ENCODE assay signal across 23 cellular contexts in the genomic region with DNA sequence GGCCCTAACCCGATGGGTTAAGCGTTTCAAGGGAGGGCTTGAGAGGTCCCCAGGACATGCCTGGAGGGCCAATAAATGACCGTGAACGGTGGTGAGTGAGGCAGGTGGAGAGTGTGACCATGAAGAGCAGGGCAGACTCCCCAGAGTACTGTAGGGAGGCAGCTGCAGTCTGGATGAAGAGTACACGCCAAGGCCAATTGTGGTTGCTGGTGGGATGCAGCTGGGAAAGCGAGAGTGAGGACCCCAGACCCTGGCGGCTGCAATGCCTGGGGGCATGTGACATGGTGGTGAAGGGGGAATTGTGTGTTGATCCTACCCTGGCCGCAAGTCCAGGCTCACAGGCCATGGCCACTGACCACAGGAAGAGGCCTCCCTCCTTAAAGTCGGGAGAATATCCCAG.
DNase-seq lines count a peak whose midpoint lies in the region; ATAC-seq and TF ChIP-seq lines count a peak whose summit lies in the region.
"Had no signal": no experiment of that assay in that cellular context is flagged by ENCODE, and none has a peak within 500 bp of the region (broad histone marks: within the 10 kb centered on the region; RNA-seq: fewer than 3 reads in every experiment).

No MANE protein-coding gene starts in this region.

- DNase-seq in GM23338 (ENCODE audit: low spot score) (no peak), PC-9 (no peak), mammary epithelial cell (no peak), T1000 (lab: John Stamatoyannopoulos, UW) (no peak), NCI-H1417 (lab: John Stamatoyannopoulos, UW) (no peak)
- no peak for DNase-seq in stimulated activated CD4-positive, alpha-beta T cell treated with anti-CD3 and anti-CD28 coated beads, Interleukin-4, amount 100 ng/mL, for 1 hour
- DNase-seq: Calu3; CD8-positive, alpha-beta memory T cell; DMS153; MM.1S; NCI-H1048; NCI-H1436; NCI-H187 treated with DMSO at 0.1 percent for 48 hours; NCI-H2107; NCI-H2227 treated with DMSO at 0.1 percent for 48 hours; NCI-H510A; NCI-H748 treated with DMSO at 0.1 percent for 48 hours; Peyer's patch; Right ventricle myocardium superior had no signal

- no peaks in the 10 kb centered on the region for H3K9me2 ChIP-seq in GM23338 (ENCODE audit: insufficient read depth)
- no peaks in the 10 kb centered on the region for H3K9me2 ChIP-seq in PC-9 (ENCODE audit: insufficient read depth)

- no peaks in the 10 kb centered on the region for H3K4me1 ChIP-seq in GM23338 (ENCODE audit: insufficient read depth)
- H3K4me1 ChIP-seq in PC-9 (replicated peaks; ENCODE audit: insufficient read depth) = peaks cover 9% of the 10 kb centered on the region
- peaks cover 9% of the 10 kb centered on the region for H3K4me1 ChIP-seq in mammary epithelial cell (ENCODE audit: insufficient read depth, low read length)
- H3K4me1 ChIP-seq in mesodermal cell (ENCODE audit: control insufficient read depth, insufficient read depth, low read length, poor library complexity, severe bottlenecking) = peaks cover 3% of the 10 kb centered on the region
- H3K4me1 ChIP-seq: HAP-1 had no signal

- WGBS in mammary epithelial cell (ENCODE audit: low coverage, missing lambda C conversion rate) = 80% methylated on average over 9 of the region's 9 CpGs
- 95 to 96% methylated on average over 7 to 8 of the region's 9 CpGs for WGBS in mesodermal cell (ENCODE audit: insufficient coverage in 2 of 2), 2 experiments

- no peaks in the 10 kb centered on the region for H3K36me3 Mint-ChIP-seq in GM23338 (ENCODE audit: low read depth)
- H3K36me3 Mint-ChIP-seq: CD8-positive, alpha-beta memory T cell had no signal

- intact Hi-C loops in PC-9 (cut with micrococcal nuclease; ENCODE audit: unreplicated experiment) = no loop called here
- intact Hi-C loops in mammary epithelial cell (cut with micrococcal nuclease) = loop anchor here (1.0 kb wide), 1 partner anchor 128 kb away; no protein-coding TSS in a partner anchor

- H4K20me1 ChIP-seq in GM23338 (replicated peaks; ENCODE audit: insufficient read depth) (no peaks in the 10 kb centered on the region), PC-9 (ENCODE audit: insufficient read depth) (no peaks in the 10 kb centered on the region), mammary epithelial cell (ENCODE audit: insufficient read depth, low read length) (no peaks in the 10 kb centered on the region)

- CTCF ChIA-PET in PC-9 (lab: Charles Lee) (no interaction called here), mammary epithelial cell (lab: Charles Lee; ENCODE audit: low non-redundant PET) (no interaction called here)

- no peak overlapping the region for H3K27ac Mint-ChIP-seq in GM23338
- H3K27ac Mint-ChIP-seq: CD8-positive, alpha-beta memory T cell had no signal

- H3K79me2 ChIP-seq in GM23338 (replicated peaks; ENCODE audit: insufficient read depth) (no peaks in the 10 kb centered on the region), PC-9 (ENCODE audit: low read depth) (no peaks in the 10 kb centered on the region), mammary epithelial cell (ENCODE audit: insufficient read depth, low read length) (no peaks in the 10 kb centered on the region)

- POLR2A ChIA-PET in PC-9 (lab: Charles Lee; ENCODE audit: unreplicated experiment) = no interaction called here

- H3K27me3 Mint-ChIP-seq in GM23338 (ENCODE audit: insufficient read depth, low read depth, poor library complexity) = peaks cover 7% of the 10 kb centered on the region
- H3K27me3 Mint-ChIP-seq: CD8-positive, alpha-beta memory T cell had no signal

- H3K36me3 ChIP-seq in GM23338 (ENCODE audit: insufficient read depth) (no peaks in the 10 kb centered on the region), PC-9 (ENCODE audit: low read depth) (no peaks in the 10 kb centered on the region), mammary epithelial cell (ENCODE audit: insufficient read depth, low read length) (no peaks in the 10 kb centered on the region), mesodermal cell (ENCODE audit: control insufficient read depth, insufficient read depth, low read length) (no peaks in the 10 kb centered on the region)
- H3K36me3 ChIP-seq: HAP-1, Peyer's patch had no signal

- H3K9me3 ChIP-seq in PC-9 (ENCODE audit: insufficient read depth, low read depth) (no peaks in the 10 kb centered on the region), mammary epithelial cell (replicated peaks; ENCODE audit: insufficient read depth, low read length) (no peaks in the 10 kb centered on the region), mesodermal cell (ENCODE audit: control insufficient read depth, low read length) (no peaks in the 10 kb centered on the region)
- H3K9me3 ChIP-seq: HAP-1, Peyer's patch had no signal

- dilution Hi-C loops in mammary epithelial cell (cut with HindIII; ENCODE audit: low sequenced_read_pairs) = loop anchor here (5.0 to 10.0 kb wide), 2 partner anchors 63 to 130 kb away; no protein-coding TSS in a partner anchor

- BruUV-seq in PC-9 (replicated peaks; lab: Mats Ljungman, UMichigan) (no TSS peak), mammary epithelial cell (replicated peaks; lab: Mats Ljungman, UMichigan) (no TSS peak)

- in situ Hi-C loops in mammary epithelial cell (cut with MboI; ENCODE audit: low sequenced_read_pairs in 2 of 2) = loop anchor here in 1 of 2 donors (5.0 kb wide), 1 partner anchor 63 kb away; no protein-coding TSS in a partner anchor

- H3K27ac ChIP-seq in GM23338 (ENCODE audit: low read depth) (no peak overlapping the region), PC-9 (no peak overlapping the region), mammary epithelial cell (ENCODE audit: insufficient read depth, low read depth, low read length) (peak overlapping the region; percentile 21), mesodermal cell (ENCODE audit: low read depth, low read length, severe bottlenecking) (peak overlapping the region; percentile 10)
- H3K27ac ChIP-seq: C4-2B, Peyer's patch had no signal

- no peaks in the 10 kb centered on the region; the same call in 2 of the 3 replicates for H3K4me1 Mint-ChIP-seq in GM23338
- H3K4me1 Mint-ChIP-seq: CD8-positive, alpha-beta memory T cell had no signal

- TF ChIP-seq CTCF in GM23338 (conservative IDR thresholded peaks at IDR 0.05; ENCODE audit: low read depth in 2 of 2) (no peak), PC-9 (conservative IDR thresholded peaks at IDR 0.05) (no peak), mammary epithelial cell (conservative IDR thresholded peaks at IDR 0.05 in 1 of 2, IDR thresholded peaks at IDR 0.05 in 1 of 2; ENCODE audit: extremely low read depth in 1 of 2, insufficient read depth in 1 of 2, low read depth in 1 of 2, low read length in 2 of 2) (no peak)

- H3K27me3 ChIP-seq in GM23338 (ENCODE audit: insufficient read depth) (no peaks in the 10 kb centered on the region), PC-9 (ENCODE audit: insufficient read depth, low read depth) (no peaks in the 10 kb centered on the region), mammary epithelial cell (ENCODE audit: insufficient read depth, low read length) (no peaks in the 10 kb centered on the region)
- H3K27me3 ChIP-seq: Peyer's patch had no signal

- H3K4me2 ChIP-seq in GM23338 = no peak overlapping the region
- peak overlapping the region; percentile 38 for H3K4me2 ChIP-seq in PC-9
- H3K4me2 ChIP-seq in mammary epithelial cell (ENCODE audit: insufficient read depth, low read depth, low read length) = no peak overlapping the region

- no peak overlapping the region for H3K4me3 Mint-ChIP-seq in GM23338
- H3K4me3 Mint-ChIP-seq: CD8-positive, alpha-beta memory T cell had no signal

- 0 out of 2 replicates have a peak overlapping the region, but pooled peaks have one; percentile 47 for H2AFZ ChIP-seq in GM23338
- H2AFZ ChIP-seq in PC-9 = no peak overlapping the region
- peak overlapping the region; percentile 36 for H2AFZ ChIP-seq in mammary epithelial cell (ENCODE audit: low read depth, low read length)

- H3K4me3 ChIP-seq in GM23338 (no peak overlapping the region), PC-9 (no peak overlapping the region), mammary epithelial cell (replicated peaks in 1 of 3; ENCODE audit: insufficient read depth in 1 of 3, low read depth in 2 of 3, low read length in 3 of 3) (no peak overlapping the region), mesodermal cell (ENCODE audit: extremely low read depth, insufficient read depth, low read length, poor library complexity, severe bottlenecking) (no peak overlapping the region)
- H3K4me3 ChIP-seq: HAP-1, K562, Peyer's patch had no signal

- H3F3A ChIP-seq in GM23338 (replicated peaks; ENCODE audit: low read depth) = no peaks in the 10 kb centered on the region
- peaks cover 14% of the 10 kb centered on the region for H3F3A ChIP-seq in PC-9 (ENCODE audit: insufficient read depth, low read depth)

- H3K9ac ChIP-seq in mammary epithelial cell (ENCODE audit: insufficient read depth, low read length) = no peak overlapping the region

- H3K9me3 Mint-ChIP-seq in GM23338 = no peaks in the 10 kb centered on the region; the same call in 2 of the 3 replicates
- H3K9me3 Mint-ChIP-seq: CD8-positive, alpha-beta memory T cell had no signal

- ATAC-seq in GM23338 = no peak
- ATAC-seq: K562 had no signal

TF ChIP-seq in GM23338, 12 proteins besides CTCF, POLR2A, EP300 and RAD21 (continues in another document):
- TF ChIP-seq, protein P1, sequence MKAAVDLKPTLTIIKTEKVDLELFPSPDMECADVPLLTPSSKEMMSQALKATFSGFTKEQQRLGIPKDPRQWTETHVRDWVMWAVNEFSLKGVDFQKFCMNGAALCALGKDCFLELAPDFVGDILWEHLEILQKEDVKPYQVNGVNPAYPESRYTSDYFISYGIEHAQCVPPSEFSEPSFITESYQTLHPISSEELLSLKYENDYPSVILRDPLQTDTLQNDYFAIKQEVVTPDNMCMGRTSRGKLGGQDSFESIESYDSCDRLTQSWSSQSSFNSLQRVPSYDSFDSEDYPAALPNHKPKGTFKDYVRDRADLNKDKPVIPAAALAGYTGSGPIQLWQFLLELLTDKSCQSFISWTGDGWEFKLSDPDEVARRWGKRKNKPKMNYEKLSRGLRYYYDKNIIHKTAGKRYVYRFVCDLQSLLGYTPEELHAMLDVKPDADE (IDR thresholded peaks at IDR 0.05) = no peak
- TF ChIP-seq NANOG (IDR thresholded peaks at IDR 0.05; ENCODE audit: borderline replicate concordance) = no peak
- no peak for TF ChIP-seq CREB1 (CRISPR knock-in tag; IDR thresholded peaks at IDR 0.05; ENCODE audit: low read depth)
- TF ChIP-seq STAT1 (IDR thresholded peaks at IDR 0.05; ENCODE audit: unreplicated experiment) = no peak

Comparison
In these comparisons a context has a peak if more than half of its experiments do, and no peak if none do; other contexts are left out.
1. H3K27ac ChIP-seq: peak in mammary epithelial cell (single experiment) and mesodermal cell (single experiment); none in GM23338 (single experiment) and PC-9 (single experiment).